17 cellular contexts compared by ENCODE assay signal in the genomic region with DNA sequence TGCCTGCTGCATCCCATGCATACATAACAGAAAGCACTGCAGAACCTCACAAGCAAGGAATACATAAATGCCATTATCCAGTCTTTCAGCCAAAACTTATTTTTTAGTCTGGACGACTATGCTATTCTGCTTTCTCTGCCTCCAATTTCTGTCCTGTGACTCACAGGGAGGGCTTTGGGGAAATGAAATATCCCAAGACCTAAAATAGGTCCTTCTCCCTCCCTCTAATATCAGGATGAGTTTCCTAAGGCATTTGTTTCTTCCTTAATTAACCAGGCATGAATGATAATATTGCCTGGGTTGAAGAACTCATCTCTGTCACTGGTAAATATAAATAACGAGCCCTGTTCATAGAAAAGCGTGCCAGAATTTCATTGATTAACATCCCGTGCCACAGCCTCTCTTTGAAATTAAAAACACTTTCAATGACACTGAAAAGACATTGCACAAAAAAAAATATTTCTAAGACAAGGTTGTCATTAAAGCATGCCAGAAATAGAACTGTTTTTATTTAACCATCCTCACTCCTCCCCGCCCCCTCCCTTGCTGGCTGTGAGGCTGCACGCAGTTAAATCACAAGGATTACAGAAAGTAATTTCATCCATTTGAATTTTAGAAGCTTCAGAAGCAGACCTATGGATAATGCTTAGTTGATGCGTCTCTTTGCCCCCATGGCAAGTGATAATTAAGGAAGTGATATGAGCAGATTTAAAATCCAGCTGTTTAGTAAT.
DNase-seq lines count a peak whose midpoint lies in the region; ATAC-seq and TF ChIP-seq lines count a peak whose summit lies in the region.
"Had no signal": no experiment of that assay in that cellular context is flagged by ENCODE, and none has a peak within 500 bp of the region (broad histone marks: within the 10 kb centered on the region; RNA-seq: fewer than 3 reads in every experiment).

No MANE protein-coding gene starts in this region.

- H3K27me3 ChIP-seq in DND-41 (ENCODE audit: insufficient read depth, low read length, poor library complexity) (no peaks in the 10 kb centered on the region), dorsolateral prefrontal cortex (no peaks in the 10 kb centered on the region), lower lobe of right lung (ENCODE audit: low read depth) (no peaks in the 10 kb centered on the region)
- H3K27me3 ChIP-seq: esophagus squamous epithelium, pancreas had no signal

- H3K9me3 ChIP-seq in DND-41 (ENCODE audit: insufficient read depth, low read length, severe bottlenecking) (no peaks in the 10 kb centered on the region), lower lobe of right lung (no peaks in the 10 kb centered on the region)
- H3K9me3 ChIP-seq: esophagus squamous epithelium, pancreas had no signal

- H3K4me1 ChIP-seq in DND-41 (ENCODE audit: insufficient read depth, low read length) (peaks cover 14% of the 10 kb centered on the region), lower lobe of right lung (peaks cover 14% of the 10 kb centered on the region)
- H3K4me1 ChIP-seq: pancreas had no signal

- no peak overlapping the region for H3K9ac ChIP-seq in DND-41 (ENCODE audit: low read depth, low read length)

- H3K4me3 ChIP-seq in DND-41 (ENCODE audit: low read depth in 1 of 2, low read length in 2 of 2), result no peak overlapping the region
- peak overlapping the region in 48 of 59 donors; percentile 0 to 50 (median 26) for H3K4me3 ChIP-seq in dorsolateral prefrontal cortex
- no peak overlapping the region for H3K4me3 ChIP-seq in lower lobe of right lung
- H3K4me3 ChIP-seq: esophagus squamous epithelium, pancreas had no signal

- H3K79me2 ChIP-seq in DND-41 (ENCODE audit: insufficient read depth, low read length), result no peaks in the 10 kb centered on the region

- no peaks in the 10 kb centered on the region for H4K20me1 ChIP-seq in DND-41 (ENCODE audit: insufficient read depth, low read length)

- 0 out of 2 replicates have a peak overlapping the region, but pooled peaks have one; percentile 3 for H3K27ac ChIP-seq in DND-41 (ENCODE audit: low read length)
- peak overlapping the region; percentile 60 to 98 (median 94) for H3K27ac ChIP-seq in dorsolateral prefrontal cortex
- H3K27ac ChIP-seq in lower lobe of right lung, result peak overlapping the region; percentile 31
- H3K27ac ChIP-seq: pancreas had no signal

- no peaks in the 10 kb centered on the region for H3K36me3 ChIP-seq in DND-41 (ENCODE audit: insufficient read depth, low read length)
- no peaks in the 10 kb centered on the region for H3K36me3 ChIP-seq in lower lobe of right lung
- H3K36me3 ChIP-seq: esophagus squamous epithelium, pancreas had no signal

- no peak overlapping the region for H3K4me2 ChIP-seq in DND-41 (ENCODE audit: insufficient read depth, low read length)

- no peak for DNase-seq in DND-41
- DNase-seq in dorsolateral prefrontal cortex, result no peak
- DNase-seq in lower lobe of right lung, result no peak
- no peak for DNase-seq in sciatic nerve (ENCODE audit: low spot score)
- DNase-seq in NAMALWA (ENCODE audit: low spot score), result no peak
- DNase-seq in NCI-H2227 (lab: John Stamatoyannopoulos, UW; ENCODE audit: unreplicated experiment), result no peak
- no peak for DNase-seq in activated CD8-positive, alpha-beta memory T cell treated with anti-CD3 and anti-CD28 coated beads for 24 hours
- DNase-seq in stimulated activated CD4-positive, alpha-beta T cell treated with anti-CD3 and anti-CD28 coated beads, Interleukin-4, amount 100 ng/mL, for 1 hour, result no peak
- DNase-seq: activated CD4-positive, alpha-beta T cell treated with anti-CD3 and anti-CD28 coated beads, Interleukin-2, amount 10 ng/mL, durations not matched to agents 7 days and 5 days; activated naive CD4-positive, alpha-beta T cell treated with Interleukin-2 at 50 U/mL for 16 hours; CD4-positive, CD25-positive, alpha-beta regulatory T cell; esophagus squamous epithelium; islet precursor cell; NCI-H1048; NCI-H69; pancreas had no signal

- H2AFZ ChIP-seq in DND-41 (ENCODE audit: low read depth, low read length), result no peak overlapping the region

- ATAC-seq in DND-41 (ENCODE audit: insufficient read depth, low read depth) (no peak), lower lobe of right lung (no peak), sciatic nerve (peak; percentile 83)
- ATAC-seq: pancreas; stimulated activated effector memory CD8-positive, alpha-beta T cell treated with anti-CD3 and anti-CD28 coated beads, Interleukin-12 subunit alpha, Interleukin-12 subunit beta, amount 100 ng/mL, for 72 hours had no signal

- TF ChIP-seq CTCF in DND-41 (IDR thresholded peaks at IDR 0.05; ENCODE audit: borderline replicate concordance, extremely low read depth, low read length, poor library complexity, severe bottlenecking), result no peak
- TF ChIP-seq CTCF in dorsolateral prefrontal cortex (IDR thresholded peaks at IDR 0.05 in 54 of 56, conservative IDR thresholded peaks at IDR 0.05 in 2 of 56; ENCODE audit: low read depth in 1 of 56, partially characterized antibody in 56 of 56), result peak in 1 of 56 donors; percentile 3
- TF ChIP-seq CTCF in lower lobe of right lung (IDR thresholded peaks at IDR 0.05), result no peak

- intact Hi-C loops in dorsolateral prefrontal cortex (cut with DNase I) (no loop called here), lower lobe of right lung (cut with DNase I) (no loop called here), sciatic nerve (cut with DNase I) (no loop called here)

Comparison
In these comparisons a context has a peak if more than half of its experiments do, and no peak if none do; other contexts are left out.
1. H3K27ac ChIP-seq: peak in every context shown above with its lines; median percentile 94 in dorsolateral prefrontal cortex; 31 in lower lobe of right lung; 3 in DND-41.
2. H3K4me3 ChIP-seq: peak in dorsolateral prefrontal cortex (48 of 59); none in DND-41 (0 of 2) and lower lobe of right lung (single experiment).